14 cellular contexts compared by ENCODE assay signal in the genomic region with DNA sequence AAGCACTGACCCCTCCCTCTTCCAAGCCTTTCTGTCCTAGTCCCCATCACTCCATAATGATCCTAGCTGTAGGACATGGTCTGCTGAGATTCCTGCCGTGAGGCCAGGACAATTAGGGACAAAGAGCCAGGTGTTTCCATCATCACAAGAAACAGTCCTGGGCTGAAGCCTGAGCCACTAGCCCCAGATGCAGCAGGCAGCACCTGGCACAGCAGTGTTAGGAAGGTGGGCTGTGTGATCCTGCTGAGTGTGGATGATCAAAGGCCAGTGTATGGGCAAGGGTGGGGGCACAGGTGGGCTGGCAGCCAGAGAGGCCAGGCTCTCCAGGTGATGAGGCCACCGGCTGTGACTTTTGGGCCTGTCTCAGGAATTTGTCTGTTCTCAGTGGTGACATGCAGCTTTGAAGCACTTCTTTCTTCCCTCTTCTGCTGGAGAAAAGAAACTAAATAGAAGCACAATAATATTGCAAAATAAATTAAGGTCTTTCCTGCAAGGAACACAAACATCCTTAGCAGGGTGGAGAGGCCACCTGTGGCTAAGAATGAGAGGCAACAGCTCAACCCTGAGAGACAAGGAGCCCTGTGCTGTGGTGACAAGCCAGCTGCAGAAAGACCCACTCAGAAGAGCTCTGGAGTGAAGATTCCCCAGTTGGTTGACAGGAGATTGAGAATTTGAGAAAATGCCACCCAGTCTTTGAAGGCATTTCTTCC.
"Had no signal": no experiment of that assay in that cellular context is flagged by ENCODE, and none has a peak within 500 bp of the region (broad histone marks: within the 10 kb centered on the region; RNA-seq: fewer than 3 reads in every experiment).

No MANE protein-coding gene starts in this region.

- H3K36me3 Mint-ChIP-seq: activated naive CD4-positive, alpha-beta T cell treated with anti-CD3 and anti-CD28 coated beads, Interleukin-2, amount 10 ng/mL, durations not matched to agents 7 days and 5 days; naive B cell had no signal

- ATAC-seq: pancreas; stimulated activated naive CD8-positive, alpha-beta T cell treated with anti-CD3 and anti-CD28 coated beads, Interleukin-15, amount 100 ng/mL, for 72 hours had no signal

- DNase-seq: activated CD4-positive, alpha-beta T cell treated with anti-CD3 and anti-CD28 coated beads for 1 hour; activated CD4-positive, alpha-beta T cell treated with anti-CD3 and anti-CD28 coated beads, Interleukin-2, amount 50 U/mL, for 48 hours; activated naive CD4-positive, alpha-beta T cell treated with anti-CD3 and anti-CD28 coated beads, Interleukin-2, amount 10 ng/mL, durations not matched to agents 7 days and 5 days; activated T-cell treated with anti-CD3 and anti-CD28 coated beads, Interleukin-2, amount 50 U/mL, for 1 hour; erythroblast; left colon; mammary epithelial cell; naive B cell; pancreas; sigmoid colon; spleen; stimulated activated naive CD8-positive, alpha-beta T cell treated with anti-CD3 and anti-CD28 coated beads, Interleukin-15, amount 100 ng/mL, for 72 hours; T1000; upper lobe of left lung had no signal

- H3K9me3 Mint-ChIP-seq: activated naive CD4-positive, alpha-beta T cell treated with anti-CD3 and anti-CD28 coated beads, Interleukin-2, amount 10 ng/mL, durations not matched to agents 7 days and 5 days had no signal

- H3K4me1 Mint-ChIP-seq: activated naive CD4-positive, alpha-beta T cell treated with anti-CD3 and anti-CD28 coated beads, Interleukin-2, amount 10 ng/mL, durations not matched to agents 7 days and 5 days; stimulated activated naive CD8-positive, alpha-beta T cell treated with anti-CD3 and anti-CD28 coated beads, Interleukin-15, amount 100 ng/mL, for 72 hours had no signal

- H3K4me3 Mint-ChIP-seq: activated naive CD4-positive, alpha-beta T cell treated with anti-CD3 and anti-CD28 coated beads, Interleukin-2, amount 10 ng/mL, durations not matched to agents 7 days and 5 days; naive B cell; stimulated activated naive CD8-positive, alpha-beta T cell treated with anti-CD3 and anti-CD28 coated beads, Interleukin-15, amount 100 ng/mL, for 72 hours had no signal

- H3K27me3 Mint-ChIP-seq: activated naive CD4-positive, alpha-beta T cell treated with anti-CD3 and anti-CD28 coated beads, Interleukin-2, amount 10 ng/mL, durations not matched to agents 7 days and 5 days; naive B cell; stimulated activated naive CD8-positive, alpha-beta T cell treated with anti-CD3 and anti-CD28 coated beads, Interleukin-15, amount 100 ng/mL, for 72 hours had no signal

- H3K27ac Mint-ChIP-seq: activated naive CD4-positive, alpha-beta T cell treated with anti-CD3 and anti-CD28 coated beads, Interleukin-2, amount 10 ng/mL, durations not matched to agents 7 days and 5 days had no signal
